Comparison of ENCODE assay signal across 13 cellular contexts in genomic region chr19:19748249-19748938, GRCh38. TPM values are rescaled to one million over a fixed set of nuclear protein-coding genes. Genes with fewer than 3 reads are reported as not detected.
DNase-seq lines count a peak whose midpoint lies in the region; ATAC-seq, FAIRE-seq and TF ChIP-seq lines count a peak whose summit lies in the region.
"Had no signal": no experiment of that assay in that cellular context is flagged by ENCODE, and none has a peak within 500 bp of the region (broad histone marks: within the 10 kb centered on the region; RNA-seq: fewer than 3 reads in every experiment).

No MANE protein-coding gene starts in this region.

- no peak for TF ChIP-seq POLR2A in GM12891 (IDR thresholded peaks at IDR 0.05; ENCODE audit: low read depth, low read length)
- TF ChIP-seq POLR2A in esophagus muscularis mucosa (IDR thresholded peaks at IDR 0.05; ENCODE audit: low read depth), result no peak

- 91% methylated on average over 8 of the region's 9 CpGs for WGBS in esophagus muscularis mucosa

- no peak for FAIRE-seq in GM12891 (lab: Jason Lieb, UNC)
- FAIRE-seq: GM18507 had no signal

- H2AFZ ChIP-seq in osteoblast (ENCODE audit: low read length), result no peak overlapping the region

- no peaks in the 10 kb centered on the region for H3K9me3 Mint-ChIP-seq in naive thymus-derived CD8-positive, alpha-beta T cell
- H3K9me3 Mint-ChIP-seq in activated T-cell treated with anti-CD3 and anti-CD28 coated beads, Interleukin-2, amount 50 U/mL, for 72 hours, result no peaks in the 10 kb centered on the region

- H3K9me3 ChIP-seq in esophagus muscularis mucosa (no peaks in the 10 kb centered on the region), osteoblast (ENCODE audit: low read depth, low read length) (no peaks in the 10 kb centered on the region)

- no peaks in the 10 kb centered on the region for H3K79me2 ChIP-seq in osteoblast (ENCODE audit: insufficient read depth, low read length)

- H3K27ac Mint-ChIP-seq in naive thymus-derived CD8-positive, alpha-beta T cell, result peak overlapping the region in 1 of 10 donors; percentile 79
- no peak overlapping the region for H3K27ac Mint-ChIP-seq in activated T-cell treated with anti-CD3 and anti-CD28 coated beads, Interleukin-2, amount 50 U/mL, for 72 hours
- H3K27ac Mint-ChIP-seq: CD4-positive, CD25-positive, alpha-beta regulatory T cell had no signal

- POLR2A ChIA-PET in naive thymus-derived CD8-positive, alpha-beta T cell (lab: Charles Lee), result no interaction called here

- H3K36me3 ChIP-seq in esophagus muscularis mucosa (no peaks in the 10 kb centered on the region), osteoblast (ENCODE audit: insufficient read depth, low read length) (no peaks in the 10 kb centered on the region)
- H3K36me3 ChIP-seq: BLaER1 treated with 17β-estradiol and CSF1 and Interleukin-3, amounts not matched to agents 10 nM and 100 nM had no signal

- TF ChIP-seq CTCF in esophagus muscularis mucosa (IDR thresholded peaks at IDR 0.05) (no peak), osteoblast (IDR thresholded peaks at IDR 0.05; ENCODE audit: extremely low read depth, low read depth, low read length) (no peak)

- peak; percentile 8 for DNase-seq in AG20443 (ENCODE audit: low spot score)
- DNase-seq in GM12891 (ENCODE audit: insufficient read length, low spot score), result peak; percentile 11
- peak; percentile 82 for DNase-seq in esophagus muscularis mucosa (ENCODE audit: extremely low spot score)
- peak; percentile 39 for DNase-seq in osteoblast (ENCODE audit: insufficient read length, low spot score, missing footprints)
- DNase-seq in naive thymus-derived CD8-positive, alpha-beta T cell, result no peak
- no peak for DNase-seq in activated T-cell treated with anti-CD3 and anti-CD28 coated beads, Interleukin-2, amount 50 U/mL, for 72 hours
- DNase-seq in activated T-cell treated with anti-CD3 and anti-CD28 coated beads for 4 hours, result no peak
- DNase-seq: CD4-positive, CD25-positive, alpha-beta regulatory T cell; DMS 273 treated with DMSO at 0.1 percent for 48 hours had no signal

- no peak for TF ChIP-seq EP300 in esophagus muscularis mucosa (IDR thresholded peaks at IDR 0.05)

- H3K27ac ChIP-seq in esophagus muscularis mucosa (replicated peaks in 1 of 4), result no peak overlapping the region
- H3K27ac ChIP-seq in osteoblast (ENCODE audit: low read depth, low read length), result no peak overlapping the region
- H3K27ac ChIP-seq: BLaER1 treated with 17β-estradiol and CSF1 and Interleukin-3, amounts not matched to agents 10 nM and 100 nM; HL-60 had no signal

- ATAC-seq in naive thymus-derived CD8-positive, alpha-beta T cell, result no peak
- ATAC-seq in activated T-cell treated with anti-CD3 and anti-CD28 coated beads, Interleukin-2, amount 50 U/mL, for 72 hours (replicated peaks in 1 of 2), result no peak
- ATAC-seq: HCT116 had no signal

- H3K4me3 ChIP-seq in esophagus muscularis mucosa, result no peak overlapping the region
- H3K4me3 ChIP-seq in osteoblast (ENCODE audit: insufficient read depth, low read length), result no peak overlapping the region
- H3K4me3 ChIP-seq: BLaER1 treated with 17β-estradiol and CSF1 and Interleukin-3, amounts not matched to agents 10 nM and 100 nM had no signal

- H3K4me1 ChIP-seq in esophagus muscularis mucosa (no peaks in the 10 kb centered on the region), osteoblast (ENCODE audit: insufficient read depth, low read length) (no peaks in the 10 kb centered on the region)
- H3K4me1 ChIP-seq: BLaER1 treated with 17β-estradiol and CSF1 and Interleukin-3, amounts not matched to agents 10 nM and 100 nM had no signal

- H3K36me3 Mint-ChIP-seq in naive thymus-derived CD8-positive, alpha-beta T cell, result no peaks in the 10 kb centered on the region
- H3K36me3 Mint-ChIP-seq in activated T-cell treated with anti-CD3 and anti-CD28 coated beads, Interleukin-2, amount 50 U/mL, for 72 hours (ENCODE audit: insufficient read depth in 2 of 2), result no peaks in the 10 kb centered on the region
- H3K36me3 Mint-ChIP-seq: CD4-positive, CD25-positive, alpha-beta regulatory T cell had no signal

- intact Hi-C loops in esophagus muscularis mucosa (cut with DNase I), result no loop called here

- H4K20me1 ChIP-seq in osteoblast (ENCODE audit: insufficient read depth, low read length), result no peaks in the 10 kb centered on the region
- H4K20me1 ChIP-seq: BLaER1 treated with 17β-estradiol and CSF1 and Interleukin-3, amounts not matched to agents 10 nM and 100 nM had no signal

- H3K4me3 Mint-ChIP-seq in naive thymus-derived CD8-positive, alpha-beta T cell, result no peak overlapping the region
- no peak overlapping the region for H3K4me3 Mint-ChIP-seq in activated T-cell treated with anti-CD3 and anti-CD28 coated beads, Interleukin-2, amount 50 U/mL, for 72 hours
- H3K4me3 Mint-ChIP-seq: CD4-positive, CD25-positive, alpha-beta regulatory T cell had no signal

- no peak overlapping the region for H3K4me2 ChIP-seq in osteoblast (ENCODE audit: insufficient read depth, low read length)
- H3K4me2 ChIP-seq: BLaER1 treated with 17β-estradiol and CSF1 and Interleukin-3, amounts not matched to agents 10 nM and 100 nM had no signal

- H3K27me3 Mint-ChIP-seq in naive thymus-derived CD8-positive, alpha-beta T cell, result no peaks in the 10 kb centered on the region
- H3K27me3 Mint-ChIP-seq in activated T-cell treated with anti-CD3 and anti-CD28 coated beads, Interleukin-2, amount 50 U/mL, for 72 hours (ENCODE audit: low read depth), result no peaks in the 10 kb centered on the region
- H3K27me3 Mint-ChIP-seq: CD4-positive, CD25-positive, alpha-beta regulatory T cell had no signal

- peaks cover 0 to 2% (median 0%) of the 10 kb centered on the region in 4 donors for H3K4me1 Mint-ChIP-seq in naive thymus-derived CD8-positive, alpha-beta T cell
- no peaks in the 10 kb centered on the region for H3K4me1 Mint-ChIP-seq in activated T-cell treated with anti-CD3 and anti-CD28 coated beads, Interleukin-2, amount 50 U/mL, for 72 hours (ENCODE audit: low read depth)
- H3K4me1 Mint-ChIP-seq: CD4-positive, CD25-positive, alpha-beta regulatory T cell had no signal

- H3K27me3 ChIP-seq in esophagus muscularis mucosa (peaks cover 0 to 13% (median 0%) of the 10 kb centered on the region in 4 donors), osteoblast (ENCODE audit: insufficient read depth, low read length) (no peaks in the 10 kb centered on the region)
- H3K27me3 ChIP-seq: BLaER1 treated with 17β-estradiol and CSF1 and Interleukin-3, amounts not matched to agents 10 nM and 100 nM had no signal

TF ChIP-seq in GM12891, 5 proteins besides CTCF, POLR2A, EP300 and RAD21:
- TF ChIP-seq TAF1 (IDR thresholded peaks at IDR 0.05; ENCODE audit: low read depth, low read length) (no peak), PAX5 (IDR thresholded peaks at IDR 0.05; ENCODE audit: insufficient read depth, low read length, severe bottlenecking) (no peak), POLR2AphosphoS5 (IDR thresholded peaks at IDR 0.05; ENCODE audit: low read depth, low read length) (no peak), SPI1 (IDR thresholded peaks at IDR 0.05; ENCODE audit: low read depth, low read length) (no peak), POU2F2 (IDR thresholded peaks at IDR 0.05; ENCODE audit: low read depth, low read length) (no peak)

RNA-seq across cellular contexts. Expression of gene ZNF14, which starts 15.5 kb away (rescaled TPM):
- 1.5 TPM for polyA plus RNA-seq in GM12891 (2012; ENCODE audit: low read depth, missing spikeins)
- total RNA-seq in esophagus muscularis mucosa (1 to 10 TPM; 5.1 to 7.9 (median 6.2) TPM), osteoblast (6.5 and 7.4 TPM in 2 replicates)
- 10 to 100 TPM; 39.8 TPM for total RNA-seq in naive thymus-derived CD8-positive, alpha-beta T cell
- polyA plus RNA-seq in naive thymus-derived CD8-positive, alpha-beta T cell, result 10 to 100 TPM in 2 of 3 donors, 1 to 10 TPM in 1; 8.2 to 16.3 (median 11.4) TPM
- total RNA-seq in activated T-cell treated with anti-CD3 and anti-CD28 coated beads, Interleukin-2, amount 50 U/mL, for 72 hours, result 10 to 100 TPM in 1 of 2 donors, 1 to 10 TPM in 1; 9.1 to 12.1 TPM

Comparison
In these comparisons a context has a peak if more than half of its experiments do, and no peak if none do; other contexts are left out.
1. DNase-seq: peak in AG20443 (single experiment), GM12891 (single experiment), esophagus muscularis mucosa (single experiment) and osteoblast (single experiment); none in naive thymus-derived CD8-positive, alpha-beta T cell (0 of 10), activated T-cell treated with anti-CD3 and anti-CD28 coated beads, Interleukin-2, amount 50 U/mL, for 72 hours (0 of 2) and activated T-cell treated with anti-CD3 and anti-CD28 coated beads for 4 hours (single experiment).